1 cellular context compared by ENCODE assay signal in the genomic region with DNA sequence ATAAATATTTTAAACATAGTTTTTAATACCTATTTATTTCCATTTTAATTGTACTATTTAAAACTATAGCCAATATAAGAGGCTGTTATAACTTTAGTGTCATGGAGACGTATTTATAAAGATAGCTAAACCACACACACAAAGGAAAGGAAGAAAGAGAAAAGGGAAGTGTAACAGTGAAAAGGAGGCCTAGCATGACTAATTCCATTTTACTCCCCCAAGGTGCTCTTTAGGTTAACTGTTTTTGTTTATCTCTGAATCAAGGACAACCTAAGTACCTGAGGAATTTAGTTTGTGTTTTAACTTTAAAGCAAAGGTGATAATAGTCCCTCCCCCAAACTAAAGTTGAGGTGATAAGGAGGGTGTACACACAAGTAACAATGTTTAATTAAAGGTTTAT.
TF ChIP-seq lines count a peak whose summit lies in the region.

No MANE protein-coding gene starts in this region.

TF ChIP-seq in H1, 55 proteins besides CTCF, POLR2A, EP300 and RAD21:
- TF ChIP-seq, protein P1, sequence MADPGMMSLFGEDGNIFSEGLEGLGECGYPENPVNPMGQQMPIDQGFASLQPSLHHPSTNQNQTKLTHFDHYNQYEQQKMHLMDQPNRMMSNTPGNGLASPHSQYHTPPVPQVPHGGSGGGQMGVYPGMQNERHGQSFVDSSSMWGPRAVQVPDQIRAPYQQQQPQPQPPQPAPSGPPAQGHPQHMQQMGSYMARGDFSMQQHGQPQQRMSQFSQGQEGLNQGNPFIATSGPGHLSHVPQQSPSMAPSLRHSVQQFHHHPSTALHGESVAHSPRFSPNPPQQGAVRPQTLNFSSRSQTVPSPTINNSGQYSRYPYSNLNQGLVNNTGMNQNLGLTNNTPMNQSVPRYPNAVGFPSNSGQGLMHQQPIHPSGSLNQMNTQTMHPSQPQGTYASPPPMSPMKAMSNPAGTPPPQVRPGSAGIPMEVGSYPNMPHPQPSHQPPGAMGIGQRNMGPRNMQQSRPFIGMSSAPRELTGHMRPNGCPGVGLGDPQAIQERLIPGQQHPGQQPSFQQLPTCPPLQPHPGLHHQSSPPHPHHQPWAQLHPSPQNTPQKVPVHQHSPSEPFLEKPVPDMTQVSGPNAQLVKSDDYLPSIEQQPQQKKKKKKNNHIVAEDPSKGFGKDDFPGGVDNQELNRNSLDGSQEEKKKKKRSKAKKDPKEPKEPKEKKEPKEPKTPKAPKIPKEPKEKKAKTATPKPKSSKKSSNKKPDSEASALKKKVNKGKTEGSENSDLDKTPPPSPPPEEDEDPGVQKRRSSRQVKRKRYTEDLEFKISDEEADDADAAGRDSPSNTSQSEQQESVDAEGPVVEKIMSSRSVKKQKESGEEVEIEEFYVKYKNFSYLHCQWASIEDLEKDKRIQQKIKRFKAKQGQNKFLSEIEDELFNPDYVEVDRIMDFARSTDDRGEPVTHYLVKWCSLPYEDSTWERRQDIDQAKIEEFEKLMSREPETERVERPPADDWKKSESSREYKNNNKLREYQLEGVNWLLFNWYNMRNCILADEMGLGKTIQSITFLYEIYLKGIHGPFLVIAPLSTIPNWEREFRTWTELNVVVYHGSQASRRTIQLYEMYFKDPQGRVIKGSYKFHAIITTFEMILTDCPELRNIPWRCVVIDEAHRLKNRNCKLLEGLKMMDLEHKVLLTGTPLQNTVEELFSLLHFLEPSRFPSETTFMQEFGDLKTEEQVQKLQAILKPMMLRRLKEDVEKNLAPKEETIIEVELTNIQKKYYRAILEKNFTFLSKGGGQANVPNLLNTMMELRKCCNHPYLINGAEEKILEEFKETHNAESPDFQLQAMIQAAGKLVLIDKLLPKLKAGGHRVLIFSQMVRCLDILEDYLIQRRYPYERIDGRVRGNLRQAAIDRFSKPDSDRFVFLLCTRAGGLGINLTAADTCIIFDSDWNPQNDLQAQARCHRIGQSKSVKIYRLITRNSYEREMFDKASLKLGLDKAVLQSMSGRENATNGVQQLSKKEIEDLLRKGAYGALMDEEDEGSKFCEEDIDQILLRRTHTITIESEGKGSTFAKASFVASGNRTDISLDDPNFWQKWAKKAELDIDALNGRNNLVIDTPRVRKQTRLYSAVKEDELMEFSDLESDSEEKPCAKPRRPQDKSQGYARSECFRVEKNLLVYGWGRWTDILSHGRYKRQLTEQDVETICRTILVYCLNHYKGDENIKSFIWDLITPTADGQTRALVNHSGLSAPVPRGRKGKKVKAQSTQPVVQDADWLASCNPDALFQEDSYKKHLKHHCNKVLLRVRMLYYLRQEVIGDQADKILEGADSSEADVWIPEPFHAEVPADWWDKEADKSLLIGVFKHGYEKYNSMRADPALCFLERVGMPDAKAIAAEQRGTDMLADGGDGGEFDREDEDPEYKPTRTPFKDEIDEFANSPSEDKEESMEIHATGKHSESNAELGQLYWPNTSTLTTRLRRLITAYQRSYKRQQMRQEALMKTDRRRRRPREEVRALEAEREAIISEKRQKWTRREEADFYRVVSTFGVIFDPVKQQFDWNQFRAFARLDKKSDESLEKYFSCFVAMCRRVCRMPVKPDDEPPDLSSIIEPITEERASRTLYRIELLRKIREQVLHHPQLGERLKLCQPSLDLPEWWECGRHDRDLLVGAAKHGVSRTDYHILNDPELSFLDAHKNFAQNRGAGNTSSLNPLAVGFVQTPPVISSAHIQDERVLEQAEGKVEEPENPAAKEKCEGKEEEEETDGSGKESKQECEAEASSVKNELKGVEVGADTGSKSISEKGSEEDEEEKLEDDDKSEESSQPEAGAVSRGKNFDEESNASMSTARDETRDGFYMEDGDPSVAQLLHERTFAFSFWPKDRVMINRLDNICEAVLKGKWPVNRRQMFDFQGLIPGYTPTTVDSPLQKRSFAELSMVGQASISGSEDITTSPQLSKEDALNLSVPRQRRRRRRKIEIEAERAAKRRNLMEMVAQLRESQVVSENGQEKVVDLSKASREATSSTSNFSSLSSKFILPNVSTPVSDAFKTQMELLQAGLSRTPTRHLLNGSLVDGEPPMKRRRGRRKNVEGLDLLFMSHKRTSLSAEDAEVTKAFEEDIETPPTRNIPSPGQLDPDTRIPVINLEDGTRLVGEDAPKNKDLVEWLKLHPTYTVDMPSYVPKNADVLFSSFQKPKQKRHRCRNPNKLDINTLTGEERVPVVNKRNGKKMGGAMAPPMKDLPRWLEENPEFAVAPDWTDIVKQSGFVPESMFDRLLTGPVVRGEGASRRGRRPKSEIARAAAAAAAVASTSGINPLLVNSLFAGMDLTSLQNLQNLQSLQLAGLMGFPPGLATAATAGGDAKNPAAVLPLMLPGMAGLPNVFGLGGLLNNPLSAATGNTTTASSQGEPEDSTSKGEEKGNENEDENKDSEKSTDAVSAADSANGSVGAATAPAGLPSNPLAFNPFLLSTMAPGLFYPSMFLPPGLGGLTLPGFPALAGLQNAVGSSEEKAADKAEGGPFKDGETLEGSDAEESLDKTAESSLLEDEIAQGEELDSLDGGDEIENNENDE (IDR thresholded peaks at IDR 0.05; ENCODE audit: insufficient replicate concordance, low read length): peak; percentile 56
- TF ChIP-seq, protein P2, sequence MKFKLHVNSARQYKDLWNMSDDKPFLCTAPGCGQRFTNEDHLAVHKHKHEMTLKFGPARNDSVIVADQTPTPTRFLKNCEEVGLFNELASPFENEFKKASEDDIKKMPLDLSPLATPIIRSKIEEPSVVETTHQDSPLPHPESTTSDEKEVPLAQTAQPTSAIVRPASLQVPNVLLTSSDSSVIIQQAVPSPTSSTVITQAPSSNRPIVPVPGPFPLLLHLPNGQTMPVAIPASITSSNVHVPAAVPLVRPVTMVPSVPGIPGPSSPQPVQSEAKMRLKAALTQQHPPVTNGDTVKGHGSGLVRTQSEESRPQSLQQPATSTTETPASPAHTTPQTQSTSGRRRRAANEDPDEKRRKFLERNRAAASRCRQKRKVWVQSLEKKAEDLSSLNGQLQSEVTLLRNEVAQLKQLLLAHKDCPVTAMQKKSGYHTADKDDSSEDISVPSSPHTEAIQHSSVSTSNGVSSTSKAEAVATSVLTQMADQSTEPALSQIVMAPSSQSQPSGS (IDR thresholded peaks at IDR 0.05; ENCODE audit: low read length): no peak
TF ChIP-seq in H1: peak in this region for 1.
